1 cellular context compared by ENCODE assay signal in the genomic region with DNA sequence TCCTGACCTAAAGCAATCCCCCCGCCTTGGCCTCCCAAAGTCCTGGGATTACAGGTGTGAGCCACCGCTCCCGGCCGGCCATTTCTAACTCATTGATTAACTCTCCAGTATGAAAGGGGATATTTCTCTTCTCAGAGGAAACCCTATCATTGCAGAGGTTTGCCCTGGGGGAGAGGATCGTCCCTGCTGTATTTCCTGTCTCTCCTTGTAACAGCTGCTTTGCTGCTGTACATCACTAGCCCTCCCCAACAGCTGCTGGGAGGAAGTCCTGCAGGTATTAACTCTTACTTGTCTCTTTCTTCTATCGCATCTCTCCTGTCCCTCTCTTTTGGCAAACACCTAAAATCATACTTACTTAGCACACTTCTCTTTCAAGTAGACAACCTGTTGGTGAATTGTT.
TF ChIP-seq lines count a peak whose summit lies in the region.

No MANE protein-coding gene starts in this region.

TF ChIP-seq in WTC11, 78 proteins besides CTCF, POLR2A, EP300 and RAD21 (continued from another document):
- TF ChIP-seq, protein P1, sequence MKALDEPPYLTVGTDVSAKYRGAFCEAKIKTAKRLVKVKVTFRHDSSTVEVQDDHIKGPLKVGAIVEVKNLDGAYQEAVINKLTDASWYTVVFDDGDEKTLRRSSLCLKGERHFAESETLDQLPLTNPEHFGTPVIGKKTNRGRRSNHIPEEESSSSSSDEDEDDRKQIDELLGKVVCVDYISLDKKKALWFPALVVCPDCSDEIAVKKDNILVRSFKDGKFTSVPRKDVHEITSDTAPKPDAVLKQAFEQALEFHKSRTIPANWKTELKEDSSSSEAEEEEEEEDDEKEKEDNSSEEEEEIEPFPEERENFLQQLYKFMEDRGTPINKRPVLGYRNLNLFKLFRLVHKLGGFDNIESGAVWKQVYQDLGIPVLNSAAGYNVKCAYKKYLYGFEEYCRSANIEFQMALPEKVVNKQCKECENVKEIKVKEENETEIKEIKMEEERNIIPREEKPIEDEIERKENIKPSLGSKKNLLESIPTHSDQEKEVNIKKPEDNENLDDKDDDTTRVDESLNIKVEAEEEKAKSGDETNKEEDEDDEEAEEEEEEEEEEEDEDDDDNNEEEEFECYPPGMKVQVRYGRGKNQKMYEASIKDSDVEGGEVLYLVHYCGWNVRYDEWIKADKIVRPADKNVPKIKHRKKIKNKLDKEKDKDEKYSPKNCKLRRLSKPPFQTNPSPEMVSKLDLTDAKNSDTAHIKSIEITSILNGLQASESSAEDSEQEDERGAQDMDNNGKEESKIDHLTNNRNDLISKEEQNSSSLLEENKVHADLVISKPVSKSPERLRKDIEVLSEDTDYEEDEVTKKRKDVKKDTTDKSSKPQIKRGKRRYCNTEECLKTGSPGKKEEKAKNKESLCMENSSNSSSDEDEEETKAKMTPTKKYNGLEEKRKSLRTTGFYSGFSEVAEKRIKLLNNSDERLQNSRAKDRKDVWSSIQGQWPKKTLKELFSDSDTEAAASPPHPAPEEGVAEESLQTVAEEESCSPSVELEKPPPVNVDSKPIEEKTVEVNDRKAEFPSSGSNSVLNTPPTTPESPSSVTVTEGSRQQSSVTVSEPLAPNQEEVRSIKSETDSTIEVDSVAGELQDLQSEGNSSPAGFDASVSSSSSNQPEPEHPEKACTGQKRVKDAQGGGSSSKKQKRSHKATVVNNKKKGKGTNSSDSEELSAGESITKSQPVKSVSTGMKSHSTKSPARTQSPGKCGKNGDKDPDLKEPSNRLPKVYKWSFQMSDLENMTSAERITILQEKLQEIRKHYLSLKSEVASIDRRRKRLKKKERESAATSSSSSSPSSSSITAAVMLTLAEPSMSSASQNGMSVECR (CRISPR knock-in tag; IDR thresholded peaks at IDR 0.05; ENCODE audit: borderline replicate concordance): no peak
- TF ChIP-seq ZNF396 (CRISPR knock-in tag; IDR thresholded peaks at IDR 0.05; ENCODE audit: borderline replicate concordance): no peak
- TF ChIP-seq, protein P2, sequence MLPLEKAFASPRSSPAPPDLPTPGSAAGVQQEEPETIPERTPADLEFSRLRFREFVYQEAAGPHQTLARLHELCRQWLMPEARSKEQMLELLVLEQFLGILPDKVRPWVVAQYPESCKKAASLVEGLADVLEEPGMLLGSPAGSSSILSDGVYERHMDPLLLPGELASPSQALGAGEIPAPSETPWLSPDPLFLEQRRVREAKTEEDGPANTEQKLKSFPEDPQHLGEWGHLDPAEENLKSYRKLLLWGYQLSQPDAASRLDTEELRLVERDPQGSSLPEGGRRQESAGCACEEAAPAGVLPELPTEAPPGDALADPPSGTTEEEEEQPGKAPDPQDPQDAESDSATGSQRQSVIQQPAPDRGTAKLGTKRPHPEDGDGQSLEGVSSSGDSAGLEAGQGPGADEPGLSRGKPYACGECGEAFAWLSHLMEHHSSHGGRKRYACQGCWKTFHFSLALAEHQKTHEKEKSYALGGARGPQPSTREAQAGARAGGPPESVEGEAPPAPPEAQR (CRISPR knock-in tag; IDR thresholded peaks at IDR 0.05): no peak
- TF ChIP-seq ZNF416 (CRISPR knock-in tag; IDR thresholded peaks at IDR 0.05): no peak
